Comparison of ENCODE assay signal across 28 cellular contexts in genomic region chr10:38157270-38157685, GRCh38.
DNase-seq lines count a peak whose midpoint lies in the region; ATAC-seq, FAIRE-seq and TF ChIP-seq lines count a peak whose summit lies in the region.
"Had no signal": no experiment of that assay in that cellular context is flagged by ENCODE, and none has a peak within 500 bp of the region (broad histone marks: within the 10 kb centered on the region; RNA-seq: fewer than 3 reads in every experiment).

No MANE protein-coding gene starts in this region.

- BruUV-seq in HepG2 (replicated peaks; lab: Mats Ljungman, UMichigan) = no TSS peak

- no peak for TF ChIP-seq EP300 in HepG2 (IDR thresholded peaks at IDR 0.05; ENCODE audit: low read depth in 2 of 2, low read length in 2 of 2)
- TF ChIP-seq EP300 in HepG2 (CRISPR knock-in tag; IDR thresholded peaks at IDR 0.05; ENCODE audit: borderline replicate concordance) = no peak

- no peak for TF ChIP-seq CTCF in HepG2 (CRISPR knock-in tag; IDR thresholded peaks at IDR 0.05)

- H3K27ac ChIP-seq in HepG2 (ENCODE audit: extremely low read length, insufficient read depth, low read length) = no peak overlapping the region
- H3K27ac ChIP-seq: 22Rv1, SJCRH30 had no signal

- POLR2A ChIA-PET in HepG2 (lab: Yijun Ruan, JAX) = no interaction called here

- intact Hi-C loops in HepG2 (cut with micrococcal nuclease; ENCODE audit: unreplicated experiment) = no loop called here
- intact Hi-C loops in Right ventricle myocardium superior (cut with DNase I) = no loop called here

- peak; percentile 35; the same call in 1 of the 3 replicates for ATAC-seq in HepG2
- no peak for ATAC-seq in HG03460 (IDR thresholded peaks at IDR 0.05; ENCODE audit: unreplicated experiment)
- no peak for ATAC-seq in GM19455 (IDR thresholded peaks at IDR 0.05; ENCODE audit: unreplicated experiment)
- no peak for ATAC-seq in Right ventricle myocardium superior (ENCODE audit: poor library complexity)
- ATAC-seq: PC-3, T-cell had no signal

- CTCF ChIA-PET in HepG2 (lab: Yijun Ruan, JAX; ENCODE audit: low intra/inter-chr PET ratio, low total read pairs) = no interaction called here

- in situ Hi-C loops in HepG2 (cut with HindIII; ENCODE audit: extremely low pct_ligation_motif_present, low pct_unique_long_range_greater_than_20kb) = no loop called here

- no peak for FAIRE-seq in HepG2 (lab: Jason Lieb, UNC)
- FAIRE-seq: GM12891 had no signal

- no peak overlapping the region for H3K4me2 ChIP-seq in HepG2 (ENCODE audit: low read depth, low read length)

- DNase-seq in A172 (ENCODE audit: low spot score) (peak; percentile 47), NCI-H510A (lab: John Stamatoyannopoulos, UW) (peak; percentile 16), SHP77 (lab: John Stamatoyannopoulos, UW) (peak; percentile 34 to 39), HepG2 (ENCODE audit: low spot score) (no peak), Right ventricle myocardium superior (no peak), hippocampal formation (lab: John Stamatoyannopoulos, UW) (no peak)
- DNase-seq: ACHN; BE2C; CD8-positive, alpha-beta memory T cell; DMS 273 treated with DMSO at 0.1 percent for 48 hours; DMS79; EL; GDM1; H9; NCI-H1048; NCI-H1417; NCI-H1694; NCI-H2029 treated with DMSO at 0.1 percent for 48 hours; NCI-H524; NCI-H748 treated with DMSO at 0.1 percent for 48 hours; NK-92 treated with Interleukin-12 subunit alpha and Interleukin-12 subunit beta, amount 100 ng/mL, for 24 hours; PC-3; SJCRH30; T-cell had no signal

- no peak overlapping the region for H3K9ac ChIP-seq in HepG2 (ENCODE audit: insufficient read depth, low read depth, low read length)

- 53% methylated on average over 8 of the region's 10 CpGs for WGBS in HepG2 (ENCODE audit: low lambda C conversion rate)

- no peak overlapping the region for H3K4me3 ChIP-seq in HepG2 (replicated peaks in 1 of 3; ENCODE audit: insufficient read depth in 1 of 3, low read depth in 2 of 3, low read length in 3 of 3)
- H3K4me3 ChIP-seq: SJCRH30 had no signal

- TF ChIP-seq POLR2A in HepG2 (IDR thresholded peaks at IDR 0.05; ENCODE audit: insufficient read depth in 1 of 2, low read depth in 2 of 2, low read length in 2 of 2) = no peak

- H2AFZ ChIP-seq in HepG2 (ENCODE audit: low read length) = no peak overlapping the region

- no peaks in the 10 kb centered on the region for H3K4me1 ChIP-seq in HepG2 (ENCODE audit: insufficient read depth, low read length)
- H3K4me1 ChIP-seq: BE2C, SJCRH30 had no signal

- H3K27me3 ChIP-seq in HepG2 (ENCODE audit: control insufficient read depth in 1 of 2, insufficient read depth in 2 of 2, low read length in 2 of 2) = peaks cover 0 to 11% of the 10 kb centered on the region in 2 experiments; a peak in 1 of 5 replicates
- H3K27me3 ChIP-seq: BE2C, SJCRH30 had no signal

- H3K79me2 ChIP-seq in HepG2 (ENCODE audit: insufficient read depth, low read length) = no peaks in the 10 kb centered on the region

- no peaks in the 10 kb centered on the region for H3K36me3 ChIP-seq in HepG2 (replicated peaks in 1 of 2; ENCODE audit: control insufficient read depth in 1 of 2, insufficient read depth in 2 of 2, low read length in 2 of 2)
- H3K36me3 ChIP-seq: BE2C, SJCRH30 had no signal

- TF ChIP-seq RAD21 in HepG2 (CRISPR knock-in tag; IDR thresholded peaks at IDR 0.05) = no peak

- H3K9me3 ChIP-seq in HepG2 (ENCODE audit: low read length) = no peaks in the 10 kb centered on the region
- H3K9me3 ChIP-seq: BE2C, SJCRH30 had no signal

- H4K20me1 ChIP-seq in HepG2 (ENCODE audit: insufficient read depth, low read length) = no peaks in the 10 kb centered on the region

TF ChIP-seq in HepG2, 621 proteins besides CTCF, POLR2A, EP300 and RAD21:
- TF ChIP-seq ZMYM3 (CRISPR knock-in tag; IDR thresholded peaks at IDR 0.05) (no peak), RXRA (CRISPR knock-in tag; IDR thresholded peaks at IDR 0.05) (no peak), FOXA3 (CRISPR knock-in tag; IDR thresholded peaks at IDR 0.05) (no peak), ZBTB39 (CRISPR knock-in tag; IDR thresholded peaks at IDR 0.05) (no peak), ONECUT2 (CRISPR knock-in tag; IDR thresholded peaks at IDR 0.05) (no peak), ZNF343 (CRISPR knock-in tag; IDR thresholded peaks at IDR 0.05) (no peak), ZNF20 (CRISPR knock-in tag; IDR thresholded peaks at IDR 0.05) (no peak), NR1H2 (CRISPR knock-in tag; IDR thresholded peaks at IDR 0.05; ENCODE audit: borderline replicate concordance, low read depth) (no peak), ZNF235 (CRISPR knock-in tag; IDR thresholded peaks at IDR 0.05; ENCODE audit: borderline replicate concordance) (no peak), CENPT (CRISPR knock-in tag; IDR thresholded peaks at IDR 0.05; ENCODE audit: low read depth) (no peak), ZNF773 (CRISPR knock-in tag; IDR thresholded peaks at IDR 0.05; ENCODE audit: borderline replicate concordance) (no peak), SP140L (CRISPR knock-in tag; IDR thresholded peaks at IDR 0.05; ENCODE audit: borderline replicate concordance) (no peak), KMT2A (CRISPR knock-in tag; IDR thresholded peaks at IDR 0.05) (no peak), ZNF713 (CRISPR knock-in tag; IDR thresholded peaks at IDR 0.05) (no peak), BCL6 (CRISPR knock-in tag; IDR thresholded peaks at IDR 0.05) (no peak), ZNF615 (CRISPR knock-in tag; IDR thresholded peaks at IDR 0.05; ENCODE audit: borderline replicate concordance) (no peak)

Comparison
In these comparisons a context has a peak if more than half of its experiments do, and no peak if none do; other contexts are left out.
1. DNase-seq: peak in A172 (single experiment), NCI-H510A (single experiment) and SHP77 (2 of 2); none in HepG2 (single experiment), Right ventricle myocardium superior (single experiment) and hippocampal formation (0 of 2).